ENCODE assay signal across 8 cellular contexts in the genomic region with DNA sequence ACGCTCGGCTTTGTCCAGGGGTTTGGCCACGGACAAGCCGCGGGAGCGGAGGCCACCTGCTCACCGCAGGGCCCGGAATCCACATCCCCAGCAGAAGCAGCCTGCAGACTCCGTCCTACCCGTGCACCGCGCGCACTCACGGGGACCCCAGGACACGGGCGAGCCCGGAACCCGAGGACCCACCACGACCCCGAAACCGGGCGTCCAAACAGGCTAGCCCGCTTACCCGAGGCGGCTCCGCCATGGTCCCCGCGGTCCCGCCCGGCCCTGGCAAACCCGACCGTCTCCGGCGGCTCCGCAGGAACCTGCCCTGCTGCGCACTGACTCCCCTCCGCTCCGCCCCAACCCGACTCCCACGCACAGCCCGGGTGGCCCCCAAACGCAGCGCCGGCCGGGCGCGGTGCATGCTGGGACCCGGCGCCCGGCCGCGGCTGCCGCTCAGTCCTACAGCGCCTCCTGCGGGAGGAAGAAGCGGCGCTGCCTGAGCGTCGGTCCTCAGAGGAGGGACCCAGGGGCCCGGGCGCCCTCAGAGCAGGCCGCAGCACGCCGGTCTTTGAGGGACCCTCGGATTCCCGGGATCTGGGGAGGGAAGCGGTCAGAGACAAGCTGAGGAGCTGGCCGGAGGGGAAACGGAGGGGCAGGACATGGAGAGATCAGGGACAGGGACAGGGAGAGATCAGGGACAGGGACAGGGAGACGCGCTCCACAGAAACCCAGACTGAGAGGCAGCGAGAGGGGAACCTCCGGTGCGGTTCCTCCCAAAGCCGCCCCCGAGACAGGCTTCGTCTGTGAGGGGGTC. TPM values are rescaled to one million over a fixed set of nuclear protein-coding genes. Genes with fewer than 3 reads are reported as not detected.
A peak's percentile ranks its signal among the peaks of the same experiment; 100 is the strongest.
DNase-seq lines count a peak whose midpoint lies in the region; ATAC-seq and TF ChIP-seq lines count a peak whose summit lies in the region.

A gene with protein sequence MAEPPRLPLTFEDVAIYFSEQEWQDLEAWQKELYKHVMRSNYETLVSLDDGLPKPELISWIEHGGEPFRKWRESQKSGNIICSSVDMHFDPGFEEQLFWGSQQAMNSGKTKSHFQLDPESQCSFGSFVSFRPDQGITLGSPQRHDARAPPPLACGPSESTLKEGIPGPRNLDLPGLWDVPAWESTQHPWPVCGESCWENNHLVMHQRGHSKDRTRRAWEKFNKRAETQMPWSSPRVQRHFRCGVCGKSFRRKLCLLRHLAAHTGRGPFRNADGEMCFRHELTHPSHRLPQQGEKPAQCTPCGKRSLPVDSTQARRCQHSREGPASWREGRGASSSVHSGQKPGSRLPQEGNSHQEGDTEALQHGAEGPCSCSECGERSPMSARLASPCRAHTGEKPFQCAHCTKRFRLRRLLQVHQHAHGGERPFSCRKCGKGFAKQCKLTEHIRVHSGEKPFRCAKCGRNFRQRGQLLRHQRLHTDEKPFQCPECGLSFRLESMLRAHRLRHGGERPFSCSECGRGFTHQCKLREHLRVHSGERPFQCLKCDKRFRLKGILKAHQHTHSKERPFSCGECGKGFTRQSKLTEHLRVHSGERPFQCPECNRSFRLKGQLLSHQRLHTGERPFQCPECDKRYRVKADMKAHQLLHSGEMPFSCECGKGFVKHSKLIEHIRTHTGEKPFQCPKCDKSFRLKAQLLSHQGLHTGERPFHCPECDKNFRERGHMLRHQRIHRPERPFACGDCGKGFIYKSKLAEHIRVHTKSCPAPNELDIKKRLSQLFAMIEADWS (minus strand): TSS at position 322 of the 799 bp plus-strand sequence. CDS start 78 bp downstream, at position 244.

- peak; percentile 81 for TF ChIP-seq CTCF in GM12872 (IDR thresholded peaks at IDR 0.05; ENCODE audit: insufficient read depth, low read depth, low read length)
- peak; percentile 93 for TF ChIP-seq CTCF in cardiac muscle cell (IDR thresholded peaks at IDR 0.05; ENCODE audit: low read depth, low read length)
- peak; percentile 97 for TF ChIP-seq CTCF in type B pancreatic cell (conservative IDR thresholded peaks at IDR 0.05)

- H3K4me1 ChIP-seq in cardiac muscle cell (ENCODE audit: low read depth) = no peaks in the 10 kb centered on the region

- H3K4me3 Mint-ChIP-seq in activated naive CD8-positive, alpha-beta T cell treated with anti-CD3 and anti-CD28 coated beads for 36 hours = peak within 1 kb of the TSS; percentile 100
- peak within 1 kb of the TSS; percentile 99 for H3K4me3 Mint-ChIP-seq in type B pancreatic cell

- peaks cover 23% of the 10 kb centered on the region for H3K36me3 Mint-ChIP-seq in activated naive CD8-positive, alpha-beta T cell treated with anti-CD3 and anti-CD28 coated beads for 36 hours
- H3K36me3 Mint-ChIP-seq in type B pancreatic cell = peaks cover 17% of the 10 kb centered on the region

- DNase-seq in NCI-H1092 (lab: John Stamatoyannopoulos, UW) (peak; percentile 72), SKM-1 (lab: John Stamatoyannopoulos, UW; ENCODE audit: unreplicated experiment) (peak; percentile 37), cardiac muscle cell (ENCODE audit: low read depth in 1 of 2, low spot score in 1 of 2) (peak; percentile 94 to 95), pons (ENCODE audit: low spot score) (peak; percentile 90), type B pancreatic cell (ENCODE audit: extremely low spot score, unreplicated experiment) (peak; percentile 92)
- peak; percentile 98 for DNase-seq in activated naive CD8-positive, alpha-beta T cell treated with anti-CD3 and anti-CD28 coated beads for 36 hours

- H3K27me3 ChIP-seq in cardiac muscle cell = no peaks in the 10 kb centered on the region

- no peaks in the 10 kb centered on the region for H3K9me3 Mint-ChIP-seq in activated naive CD8-positive, alpha-beta T cell treated with anti-CD3 and anti-CD28 coated beads for 36 hours
- H3K9me3 Mint-ChIP-seq in type B pancreatic cell = peaks cover 5% of the 10 kb centered on the region

- no peaks in the 10 kb centered on the region for H3K27me3 Mint-ChIP-seq in activated naive CD8-positive, alpha-beta T cell treated with anti-CD3 and anti-CD28 coated beads for 36 hours
- H3K27me3 Mint-ChIP-seq in type B pancreatic cell = no peaks in the 10 kb centered on the region

- H3K27ac ChIP-seq in cardiac muscle cell = peak within 1 kb of the TSS; percentile 92

- H3K9me3 ChIP-seq in cardiac muscle cell (ENCODE audit: low read depth) = no peaks in the 10 kb centered on the region

- peak within 1 kb of the TSS; percentile 81 for H3K4me3 ChIP-seq in cardiac muscle cell

- peaks cover 10% of the 10 kb centered on the region for H3K4me1 Mint-ChIP-seq in activated naive CD8-positive, alpha-beta T cell treated with anti-CD3 and anti-CD28 coated beads for 36 hours
- H3K4me1 Mint-ChIP-seq in type B pancreatic cell (ENCODE audit: unreplicated experiment) = peaks cover 9% of the 10 kb centered on the region

- H3K27ac Mint-ChIP-seq in activated naive CD8-positive, alpha-beta T cell treated with anti-CD3 and anti-CD28 coated beads for 36 hours = peak within 1 kb of the TSS; percentile 100
- H3K27ac Mint-ChIP-seq in type B pancreatic cell = peak within 1 kb of the TSS; percentile 99

- peak; percentile 85 for ATAC-seq in HG02623 (IDR thresholded peaks at IDR 0.05; ENCODE audit: unreplicated experiment)

- H3K36me3 ChIP-seq in cardiac muscle cell = no peaks in the 10 kb centered on the region

RNA-seq across cellular contexts. Expression of the gene that starts here (rescaled TPM):
- total RNA-seq in activated naive CD8-positive, alpha-beta T cell treated with anti-CD3 and anti-CD28 coated beads for 36 hours = 1 to 10 TPM; 4.6 to 4.9 TPM
- total RNA-seq in cardiac muscle cell (8.3 and 11.1 TPM in 2 replicates), type B pancreatic cell (ENCODE audit: low replicate concordance) (12.6 and 13.3 TPM in 2 replicates)
- polyA plus RNA-seq in cardiac muscle cell = 6.2 and 10.0 TPM in 2 replicates

Comparison
In these comparisons a context has a peak if more than half of its experiments do, and no peak if none do; other contexts are left out.
1. Peak in every context shown above with its lines: DNase-seq, ATAC-seq, H3K4me3 ChIP-seq and H3K27ac ChIP-seq.
2. DNase-seq: peak in every context shown above with its lines; median percentile 98 in activated naive CD8-positive, alpha-beta T cell treated with anti-CD3 and anti-CD28 coated beads for 36 hours; 94 in cardiac muscle cell; 92 in type B pancreatic cell; 90 in pons; 72 in NCI-H1092; 37 in SKM-1.